9 cellular contexts compared by ENCODE assay signal in genomic region chr5:1003296-1003937, GRCh38. TPM values are rescaled to one million over a fixed set of nuclear protein-coding genes. Genes with fewer than 3 reads are reported as not detected.
DNase-seq lines count a peak whose midpoint lies in the region; ATAC-seq and TF ChIP-seq lines count a peak whose summit lies in the region.
"Had no signal": no experiment of that assay in that cellular context is flagged by ENCODE, and none has a peak within 500 bp of the region (broad histone marks: within the 10 kb centered on the region; RNA-seq: fewer than 3 reads in every experiment).

No MANE protein-coding gene starts in this region.

- H3K4me3 Mint-ChIP-seq in stimulated activated naive CD8-positive, alpha-beta T cell treated with anti-CD3 and anti-CD28 coated beads, Interleukin-15, amount 100 ng/mL, for 72 hours = peak overlapping the region; percentile 38 to 86

- H3K27me3 ChIP-seq in PC-9 (ENCODE audit: insufficient read depth, low read depth) = peaks cover 83% of the 10 kb centered on the region
- H3K27me3 ChIP-seq in esophagus squamous epithelium = peaks cover 0 to 89% (median 3%) of the 10 kb centered on the region in 4 donors

- CTCF ChIA-PET in PC-9 (lab: Charles Lee) = no interaction called here

- no peaks in the 10 kb centered on the region for H4K20me1 ChIP-seq in PC-9 (ENCODE audit: insufficient read depth)

- peaks cover 55% of the 10 kb centered on the region for H3K4me1 Mint-ChIP-seq in stimulated activated naive CD8-positive, alpha-beta T cell treated with anti-CD3 and anti-CD28 coated beads, Interleukin-15, amount 100 ng/mL, for 72 hours

- no peaks in the 10 kb centered on the region for H3K36me3 ChIP-seq in PC-9 (ENCODE audit: low read depth)
- H3K36me3 ChIP-seq in esophagus squamous epithelium = no peaks in the 10 kb centered on the region

- TF ChIP-seq POLR2A in esophagus squamous epithelium (IDR thresholded peaks at IDR 0.05) = no peak

- H3K27ac ChIP-seq in PC-9 (no peak overlapping the region), esophagus squamous epithelium (peak overlapping the region; percentile 62 to 83 (median 72))

- H3K9me3 ChIP-seq in PC-9 (ENCODE audit: insufficient read depth, low read depth) (no peaks in the 10 kb centered on the region), esophagus squamous epithelium (no peaks in the 10 kb centered on the region)

- H3K79me2 ChIP-seq in PC-9 (ENCODE audit: low read depth) = no peaks in the 10 kb centered on the region

- no TSS peak for BruUV-seq in PC-9 (replicated peaks; lab: Mats Ljungman, UMichigan)

- peak; percentile 16 for ATAC-seq in stimulated activated naive CD8-positive, alpha-beta T cell treated with anti-CD3 and anti-CD28 coated beads, Interleukin-15, amount 100 ng/mL, for 72 hours
- no peak for ATAC-seq in GM19395 (IDR thresholded peaks at IDR 0.05; ENCODE audit: unreplicated experiment)

- H2AFZ ChIP-seq in PC-9 = no peak overlapping the region

- peaks cover 75% of the 10 kb centered on the region for H3K27me3 Mint-ChIP-seq in stimulated activated naive CD8-positive, alpha-beta T cell treated with anti-CD3 and anti-CD28 coated beads, Interleukin-15, amount 100 ng/mL, for 72 hours

- H3K4me1 ChIP-seq in PC-9 (replicated peaks; ENCODE audit: insufficient read depth) = peaks cover 4% of the 10 kb centered on the region; the same call in 1 of the 2 replicates
- H3K4me1 ChIP-seq in esophagus squamous epithelium = peaks cover 21 to 47% (median 28%) of the 10 kb centered on the region in 3 donors

- no peak overlapping the region for H3K4me2 ChIP-seq in PC-9

- no peaks in the 10 kb centered on the region for H3K9me3 Mint-ChIP-seq in stimulated activated naive CD8-positive, alpha-beta T cell treated with anti-CD3 and anti-CD28 coated beads, Interleukin-15, amount 100 ng/mL, for 72 hours

- peaks cover 19% of the 10 kb centered on the region; the same call in 1 of the 2 replicates for H3F3A ChIP-seq in PC-9 (ENCODE audit: insufficient read depth, low read depth)

- H3K9me2 ChIP-seq in PC-9 (ENCODE audit: insufficient read depth) = no peaks in the 10 kb centered on the region

- no peak overlapping the region for H3K27ac Mint-ChIP-seq in stimulated activated naive CD8-positive, alpha-beta T cell treated with anti-CD3 and anti-CD28 coated beads, Interleukin-15, amount 100 ng/mL, for 72 hours

- TF ChIP-seq CTCF in PC-9 (conservative IDR thresholded peaks at IDR 0.05) = no peak
- no peak for TF ChIP-seq CTCF in esophagus squamous epithelium (IDR thresholded peaks at IDR 0.05)

- intact Hi-C loops in PC-9 (cut with micrococcal nuclease; ENCODE audit: unreplicated experiment) (no loop called here), esophagus squamous epithelium (cut with DNase I) (no loop called here)

- WGBS in esophagus squamous epithelium, 2 donors = 32 to 47% methylated on average over 18 to 21 of the region's 21 CpGs

- DNase-seq in activated T-cell treated with anti-CD3 and anti-CD28 coated beads, Interleukin-2, amount 50 U/mL, for 1 hour = peak; percentile 29
- DNase-seq in activated T-cell treated with anti-CD3 and anti-CD28 coated beads for 4 hours = no peak
- peak; percentile 80 to 84 for DNase-seq in PC-9
- DNase-seq in esophagus squamous epithelium (lab: John Stamatoyannopoulos, UW) = no peak
- peak in 1 of 2 donors; percentile 44 for DNase-seq in stimulated activated naive CD8-positive, alpha-beta T cell treated with anti-CD3 and anti-CD28 coated beads, Interleukin-15, amount 100 ng/mL, for 72 hours
- DNase-seq in hippocampal formation (lab: John Stamatoyannopoulos, UW) = no peak
- no peak for DNase-seq in RKO (ENCODE audit: low spot score)

- POLR2A ChIA-PET in PC-9 (lab: Charles Lee; ENCODE audit: unreplicated experiment) = no interaction called here

- H3K4me3 ChIP-seq in PC-9 (no peak overlapping the region), esophagus squamous epithelium (peak overlapping the region in 3 of 4 donors; percentile 46 to 74 (median 50))

RNA-seq across cellular contexts. Expression of gene NKD2, which starts 5.2 kb away (rescaled TPM):
- total RNA-seq in PC-9 (2021) (0.57 and 2.6 TPM in 2 replicates), esophagus squamous epithelium (10 to 100 TPM in 1 of 4 donors, 1 to 10 TPM in 3; 1.2 to 11.3 (median 1.5) TPM)
- total RNA-seq: endothelial cell of umbilical vein had no signal

Comparison
In these comparisons a context has a peak if more than half of its experiments do, and no peak if none do; other contexts are left out.
1. DNase-seq: peak in activated T-cell treated with anti-CD3 and anti-CD28 coated beads, Interleukin-2, amount 50 U/mL, for 1 hour (single experiment) and PC-9 (2 of 2); none in activated T-cell treated with anti-CD3 and anti-CD28 coated beads for 4 hours (single experiment), esophagus squamous epithelium (single experiment), hippocampal formation (0 of 2) and RKO (single experiment).